Comparison of ENCODE assay signal across 20 cellular contexts in genomic region chr19:5908773-5909442, GRCh38.
DNase-seq lines count a peak whose midpoint lies in the region; TF ChIP-seq lines count a peak whose summit lies in the region.
"Had no signal": no experiment of that assay in that cellular context is flagged by ENCODE, and none has a peak within 500 bp of the region (broad histone marks: within the 10 kb centered on the region; RNA-seq: fewer than 3 reads in every experiment).

No MANE protein-coding gene starts in this region.

- H3K4me1 ChIP-seq in neutrophil (ENCODE audit: control insufficient read depth in 1 of 2, insufficient read depth in 1 of 2, low read depth in 1 of 2, low read length in 1 of 2) = peaks cover 18 to 28% of the 10 kb centered on the region in 2 experiments

- TF ChIP-seq CTCF in neutrophil (IDR thresholded peaks at IDR 0.05) (no peak), GM13976 (IDR thresholded peaks at IDR 0.05; ENCODE audit: borderline replicate concordance, control extremely low read depth, extremely low read depth, insufficient read depth, missing control alignments) (no peak)

- in situ Hi-C loops in GM13976 (cut with MboI; ENCODE audit: low sequenced_read_pairs, unreplicated experiment) = no loop called here

- peak overlapping the region; percentile 36 for H3K27ac ChIP-seq in caudate nucleus (ENCODE audit: low read depth, low read length)
- H3K27ac ChIP-seq in neutrophil = peak overlapping the region; percentile 54
- H3K27ac ChIP-seq: BLaER1, coronary artery, heart left ventricle, lower lobe of right lung, pancreas had no signal

- peak; percentile 15 for DNase-seq in NCI-H2196 (lab: John Stamatoyannopoulos, UW; ENCODE audit: unreplicated experiment)
- no peak for DNase-seq in caudate nucleus (lab: John Stamatoyannopoulos, UW)
- DNase-seq in NCI-H2107 treated with DMSO at 0.1 percent for 48 hours (lab: John Stamatoyannopoulos, UW; ENCODE audit: unreplicated experiment) = no peak
- no peak for DNase-seq in GM13976 (ENCODE audit: low spot score)
- DNase-seq in SKM-1 (lab: John Stamatoyannopoulos, UW; ENCODE audit: unreplicated experiment) = no peak
- DNase-seq: activated CD4-positive, alpha-beta T cell treated with anti-CD3 and anti-CD28 coated beads for 1 hour; activated CD8-positive, alpha-beta T cell treated with anti-CD3 and anti-CD28 coated beads for 36 hours; effector memory CD8-positive, alpha-beta T cell; foreskin fibroblast; heart left ventricle; lower lobe of right lung; NCI-H1694; NCI-H524; stimulated activated CD4-positive, alpha-beta T cell treated with anti-CD3 and anti-CD28 coated beads, Interleukin-2, amount 100 ng/mL, for 24 hours had no signal

- H3K27me3 ChIP-seq in neutrophil = no peaks in the 10 kb centered on the region
- H3K27me3 ChIP-seq: BLaER1, heart left ventricle, pancreas had no signal

- no peak overlapping the region for H3K4me3 ChIP-seq in neutrophil (ENCODE audit: low read depth in 1 of 2, low read length in 1 of 2)
- H3K4me3 ChIP-seq: BLaER1, coronary artery, GM23338, heart left ventricle, lower lobe of right lung, pancreas, smooth muscle cell had no signal

- H3K9me3 ChIP-seq in neutrophil = no peaks in the 10 kb centered on the region
- H3K9me3 ChIP-seq: BLaER1, heart left ventricle, lower lobe of right lung, pancreas had no signal

- H3K36me3 ChIP-seq in neutrophil = peaks cover 33% of the 10 kb centered on the region
- H3K36me3 ChIP-seq: pancreas had no signal
